Comparison of ENCODE assay signal across 1 cellular context in genomic region chr3:120416868-120417267, GRCh38.
TF ChIP-seq lines count a peak whose summit lies in the region.

No MANE protein-coding gene starts in this region.

TF ChIP-seq in endothelial cell of umbilical vein, 7 proteins besides CTCF, POLR2A, EP300 and RAD21 (continued from another document):
- TF ChIP-seq EZH2 (IDR thresholded peaks at IDR 0.05; ENCODE audit: borderline replicate concordance, low read depth, low read length, severe bottlenecking): no peak
